8 cellular contexts compared by ENCODE assay signal in genomic region chr10:50224330-50224952, GRCh38. TPM values are rescaled to one million over a fixed set of nuclear protein-coding genes. Genes with fewer than 3 reads are reported as not detected.
DNase-seq lines count a peak whose midpoint lies in the region; ATAC-seq and TF ChIP-seq lines count a peak whose summit lies in the region.

No MANE protein-coding gene starts in this region.

- no peak for TF ChIP-seq POLR2A in sigmoid colon (IDR thresholded peaks at IDR 0.05)

- no peaks in the 10 kb centered on the region for H3K9me3 Mint-ChIP-seq in activated naive CD4-positive, alpha-beta T cell treated with anti-CD3 and anti-CD28 coated beads for 36 hours

- DNase-seq in EH (ENCODE audit: low read depth) (peak; percentile 73), NCI-H748 (lab: John Stamatoyannopoulos, UW; ENCODE audit: unreplicated experiment) (peak; percentile 39), hepatic stellate cell (ENCODE audit: low spot score) (peak; percentile 23), sigmoid colon (no peak)
- DNase-seq in activated naive CD4-positive, alpha-beta T cell treated with anti-CD3 and anti-CD28 coated beads for 36 hours = peak; percentile 55
- peak; percentile 1 to 5 (median 3) for DNase-seq in stimulated activated CD4-positive, alpha-beta T cell treated with anti-CD3 and anti-CD28 coated beads, TNF-alpha, amount 100 ng/mL, for 24 hours (ENCODE audit: low read depth in 3 of 3)

- H3K27ac Mint-ChIP-seq in activated naive CD4-positive, alpha-beta T cell treated with anti-CD3 and anti-CD28 coated beads for 36 hours = no peak overlapping the region

- H3K27ac ChIP-seq in sigmoid colon = no peak overlapping the region

- WGBS in sigmoid colon, 2 donors = 25 to 36% methylated on average over 6 of the region's 6 CpGs

- CTCF ChIA-PET in activated naive CD4-positive, alpha-beta T cell treated with anti-CD3 and anti-CD28 coated beads for 36 hours (lab: Charles Lee) = interaction anchor here (0.6 to 2.1 kb wide), 4 partner anchors 10 to 1195 kb away, joined by 4 to 6 read pairs (median 4); no protein-coding TSS in a partner anchor

- peak in 1 of 4 experiments; percentile 24 for TF ChIP-seq CTCF in sigmoid colon (IDR thresholded peaks at IDR 0.05)

- no peaks in the 10 kb centered on the region for H3K27me3 ChIP-seq in sigmoid colon

- intact Hi-C loops in activated naive CD4-positive, alpha-beta T cell treated with anti-CD3 and anti-CD28 coated beads for 36 hours (cut with micrococcal nuclease) = loop anchor here (1.0 kb wide), 1 partner anchor 631 kb away; no protein-coding TSS in a partner anchor
- intact Hi-C loops in sigmoid colon (cut with DNase I) = no loop called here

- H3K36me3 Mint-ChIP-seq in activated naive CD4-positive, alpha-beta T cell treated with anti-CD3 and anti-CD28 coated beads for 36 hours (ENCODE audit: low read depth) = no peaks in the 10 kb centered on the region

- peaks cover 13% of the 10 kb centered on the region for H3K27me3 Mint-ChIP-seq in activated naive CD4-positive, alpha-beta T cell treated with anti-CD3 and anti-CD28 coated beads for 36 hours (ENCODE audit: low read depth)

- H3K4me1 Mint-ChIP-seq in activated naive CD4-positive, alpha-beta T cell treated with anti-CD3 and anti-CD28 coated beads for 36 hours (ENCODE audit: low read depth) = peaks cover 4% of the 10 kb centered on the region

- TF ChIP-seq EP300 in sigmoid colon (IDR thresholded peaks at IDR 0.05) = no peak

- H3K36me3 ChIP-seq in sigmoid colon = no peaks in the 10 kb centered on the region

- H3K4me3 Mint-ChIP-seq in activated naive CD4-positive, alpha-beta T cell treated with anti-CD3 and anti-CD28 coated beads for 36 hours = no peak overlapping the region

- no peak overlapping the region for H3K4me3 ChIP-seq in sigmoid colon

- H3K4me1 ChIP-seq in sigmoid colon = no peaks in the 10 kb centered on the region

- ATAC-seq in GM19395 (IDR thresholded peaks at IDR 0.05; ENCODE audit: unreplicated experiment) = peak; percentile 89
- peak; percentile 92 for ATAC-seq in HG03442 (IDR thresholded peaks at IDR 0.05; ENCODE audit: unreplicated experiment)

- no peaks in the 10 kb centered on the region for H3K9me3 ChIP-seq in sigmoid colon

RNA-seq across cellular contexts. Expression of gene ASAH2, which starts 26.9 kb away (rescaled TPM):
- 1 to 10 TPM; 4.1 to 5.0 TPM for total RNA-seq in activated naive CD4-positive, alpha-beta T cell treated with anti-CD3 and anti-CD28 coated beads for 36 hours
- 1 to 10 TPM in 1 of 4 donors, under 1 TPM in 3; under 0.01 to 2.0 (median 0.34) TPM for total RNA-seq in sigmoid colon
- polyA plus RNA-seq in sigmoid colon = 1 to 10 TPM in 1 of 3 donors, under 1 TPM in 1, not detected in 1; 0.26 to 4.9 TPM
